In the genomic region with DNA sequence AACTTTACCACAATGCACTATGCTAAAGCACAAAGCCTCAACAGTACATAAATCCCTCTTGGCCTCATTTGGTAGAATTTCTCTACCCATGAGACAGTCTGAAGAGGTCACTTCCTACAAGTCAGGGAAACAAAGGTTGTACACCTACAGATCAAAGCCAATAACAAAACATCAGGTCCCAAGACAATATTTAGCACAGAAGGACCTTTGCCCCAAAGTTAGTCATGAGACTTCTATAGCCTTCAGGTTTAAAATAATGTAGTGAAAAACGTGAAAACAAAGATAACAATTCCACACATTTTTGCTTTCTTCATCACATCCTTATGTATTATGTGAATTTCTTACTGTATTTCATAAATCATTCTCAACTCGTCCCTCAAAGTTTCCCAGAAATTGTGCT, we compare ENCODE assay signal across 1 cellular context.
TF ChIP-seq lines count a peak whose summit lies in the region.

No MANE protein-coding gene starts in this region.

TF ChIP-seq in SK-N-SH treated with all-trans-retinoic acid at 6 μM for 48 hours, 23 proteins besides CTCF, POLR2A, EP300 and RAD21 (continued from another document):
- TF ChIP-seq, protein P1, sequence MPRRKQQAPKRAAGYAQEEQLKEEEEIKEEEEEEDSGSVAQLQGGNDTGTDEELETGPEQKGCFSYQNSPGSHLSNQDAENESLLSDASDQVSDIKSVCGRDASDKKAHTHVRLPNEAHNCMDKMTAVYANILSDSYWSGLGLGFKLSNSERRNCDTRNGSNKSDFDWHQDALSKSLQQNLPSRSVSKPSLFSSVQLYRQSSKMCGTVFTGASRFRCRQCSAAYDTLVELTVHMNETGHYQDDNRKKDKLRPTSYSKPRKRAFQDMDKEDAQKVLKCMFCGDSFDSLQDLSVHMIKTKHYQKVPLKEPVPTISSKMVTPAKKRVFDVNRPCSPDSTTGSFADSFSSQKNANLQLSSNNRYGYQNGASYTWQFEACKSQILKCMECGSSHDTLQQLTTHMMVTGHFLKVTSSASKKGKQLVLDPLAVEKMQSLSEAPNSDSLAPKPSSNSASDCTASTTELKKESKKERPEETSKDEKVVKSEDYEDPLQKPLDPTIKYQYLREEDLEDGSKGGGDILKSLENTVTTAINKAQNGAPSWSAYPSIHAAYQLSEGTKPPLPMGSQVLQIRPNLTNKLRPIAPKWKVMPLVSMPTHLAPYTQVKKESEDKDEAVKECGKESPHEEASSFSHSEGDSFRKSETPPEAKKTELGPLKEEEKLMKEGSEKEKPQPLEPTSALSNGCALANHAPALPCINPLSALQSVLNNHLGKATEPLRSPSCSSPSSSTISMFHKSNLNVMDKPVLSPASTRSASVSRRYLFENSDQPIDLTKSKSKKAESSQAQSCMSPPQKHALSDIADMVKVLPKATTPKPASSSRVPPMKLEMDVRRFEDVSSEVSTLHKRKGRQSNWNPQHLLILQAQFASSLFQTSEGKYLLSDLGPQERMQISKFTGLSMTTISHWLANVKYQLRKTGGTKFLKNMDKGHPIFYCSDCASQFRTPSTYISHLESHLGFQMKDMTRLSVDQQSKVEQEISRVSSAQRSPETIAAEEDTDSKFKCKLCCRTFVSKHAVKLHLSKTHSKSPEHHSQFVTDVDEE (CRISPR knock-in tag; IDR thresholded peaks at IDR 0.05) = no peak
- TF ChIP-seq CSRNP3 (CRISPR knock-in tag; IDR thresholded peaks at IDR 0.05) (no peak), RARB (CRISPR knock-in tag; IDR thresholded peaks at IDR 0.05) (no peak), TOX (CRISPR knock-in tag; IDR thresholded peaks at IDR 0.05; ENCODE audit: borderline replicate concordance) (no peak), SNAI2 (CRISPR knock-in tag; IDR thresholded peaks at IDR 0.05) (no peak)
